ENCODE assay signal across 1 cellular context in the genomic region with DNA sequence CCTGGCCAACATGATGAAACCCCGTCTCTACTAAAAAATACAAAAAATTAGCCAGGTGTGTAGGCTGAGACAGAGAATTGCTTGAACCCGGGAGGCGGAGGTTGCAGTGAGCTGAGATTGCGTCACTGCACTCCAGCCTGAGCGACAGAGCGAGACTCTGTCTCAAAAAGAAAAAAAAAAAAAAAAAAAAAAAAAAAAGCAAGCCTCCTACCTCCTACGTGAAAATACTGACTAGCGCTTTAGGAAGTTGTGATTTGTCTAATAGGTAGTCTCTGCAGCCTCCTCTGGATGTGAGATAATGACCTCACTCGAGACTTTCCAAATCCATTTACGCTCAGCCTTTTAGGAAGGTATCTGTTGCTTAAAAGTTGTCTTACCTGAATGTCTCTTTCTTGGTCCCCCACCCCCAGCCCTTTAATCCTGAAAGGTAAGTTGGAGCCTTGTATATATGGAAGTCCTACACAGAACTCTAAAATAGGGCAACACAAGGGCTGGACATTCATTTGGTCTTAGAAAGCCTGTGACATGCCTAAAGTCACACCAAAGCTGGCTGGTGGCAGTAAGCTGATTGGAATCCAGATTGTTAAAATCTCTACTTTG.
TF ChIP-seq lines count a peak whose summit lies in the region.

No MANE protein-coding gene starts in this region.

TF ChIP-seq in K562, 482 proteins besides CTCF, POLR2A, EP300 and RAD21:
- 0 out of 2 replicates have a peak, but pooled peaks have one; percentile 14 for TF ChIP-seq CEBPG (CRISPR knock-in tag; IDR thresholded peaks at IDR 0.05)
- TF ChIP-seq CEBPG (tag; conservative IDR thresholded peaks at IDR 0.05 in 1 of 2, IDR thresholded peaks at IDR 0.05 in 1 of 2) = peak; percentile 46 to 48; a peak in 2 of 4 replicates
- TF ChIP-seq ZNF609 (CRISPR knock-in tag; IDR thresholded peaks at IDR 0.05; ENCODE audit: borderline replicate concordance) = no peak
